12 cellular contexts compared by ENCODE assay signal in genomic region chr7:55439627-55440026, GRCh38.
DNase-seq lines count a peak whose midpoint lies in the region; ATAC-seq and TF ChIP-seq lines count a peak whose summit lies in the region.
"Had no signal": no experiment of that assay in that cellular context is flagged by ENCODE, and none has a peak within 500 bp of the region (broad histone marks: within the 10 kb centered on the region; RNA-seq: fewer than 3 reads in every experiment).

No MANE protein-coding gene starts in this region.

- no peak overlapping the region for H2BK120ac ChIP-seq in mesendoderm (ENCODE audit: low read depth, low read length)

- no peak for ATAC-seq in aorta (ENCODE audit: low FRiP score)
- ATAC-seq in GM18517 (IDR thresholded peaks at IDR 0.05; ENCODE audit: unreplicated experiment): no peak
- no peak for ATAC-seq in GM18907 (IDR thresholded peaks at IDR 0.05; ENCODE audit: unreplicated experiment)

- H3K27me3 ChIP-seq in H7 (ENCODE audit: control insufficient read depth, insufficient read depth, low read length) (no peaks in the 10 kb centered on the region), SK-N-SH (ENCODE audit: insufficient read depth) (no peaks in the 10 kb centered on the region), mesendoderm (ENCODE audit: insufficient read depth, low read length, poor library complexity) (no peaks in the 10 kb centered on the region), aorta (ENCODE audit: control insufficient read depth in 1 of 2, insufficient read depth in 2 of 2, low read length in 1 of 2) (no peaks in the 10 kb centered on the region)

- H3K4ac ChIP-seq in mesendoderm (ENCODE audit: low read depth, low read length): no peak overlapping the region

- H3K9ac ChIP-seq in SK-N-SH (no peak overlapping the region), mesendoderm (ENCODE audit: low read length) (no peak overlapping the region)

- H3K79me2 ChIP-seq in SK-N-SH (ENCODE audit: insufficient read depth): no peaks in the 10 kb centered on the region
- H3K79me2 ChIP-seq in mesendoderm (ENCODE audit: control insufficient read depth, insufficient read depth, low read length): no peaks in the 10 kb centered on the region

- peak; percentile 63 for DNase-seq in DMS 273 (lab: John Stamatoyannopoulos, UW; ENCODE audit: unreplicated experiment)
- DNase-seq in DMS 273 treated with DMSO at 0.1 percent for 48 hours (lab: John Stamatoyannopoulos, UW): no peak
- DNase-seq in H7: peak; percentile 36
- peak; percentile 72 for DNase-seq in SK-N-SH
- peak; percentile 49 for DNase-seq in mesendoderm
- no peak for DNase-seq in aorta
- DNase-seq: Kasumi-1; stimulated activated CD8-positive, alpha-beta memory T cell treated with anti-CD3 and anti-CD28 coated beads, Interleukin-4, amount 100 ng/mL, for 48 hours had no signal

- CTCF ChIA-PET in SK-N-SH (lab: Yijun Ruan, JAX): interaction anchor here (0.7 to 2.1 kb wide), 11 partner anchors 12 to 202 kb away, joined by 3 to 7 read pairs (median 4); no protein-coding TSS in a partner anchor

- H4K20me1 ChIP-seq in SK-N-SH (ENCODE audit: insufficient read depth): no peaks in the 10 kb centered on the region

- H3K79me1 ChIP-seq in mesendoderm (ENCODE audit: low read length): no peaks in the 10 kb centered on the region

- H3F3A ChIP-seq in SK-N-SH (replicated peaks; ENCODE audit: insufficient read depth): peaks cover 5% of the 10 kb centered on the region

- H3K27ac ChIP-seq in SK-N-SH (ENCODE audit: low read depth in 2 of 2, low read length in 1 of 2) (no peak overlapping the region; a peak in 1 of 4 replicates), mesendoderm (ENCODE audit: low read depth, low read length) (no peak overlapping the region), aorta (ENCODE audit: low read depth in 1 of 2, low read length in 2 of 2) (no peak overlapping the region)
- H3K27ac ChIP-seq: 22Rv1 had no signal

- no peak overlapping the region for H2BK5ac ChIP-seq in mesendoderm (ENCODE audit: low read length)

- no peak overlapping the region for H2BK15ac ChIP-seq in mesendoderm (replicated peaks; ENCODE audit: low read depth)

- no peak for TF ChIP-seq RAD21 in SK-N-SH (IDR thresholded peaks at IDR 0.05; ENCODE audit: low read length)

- H3K36me3 ChIP-seq in H7 (replicated peaks; ENCODE audit: control insufficient read depth, insufficient read depth, low read length): no peaks in the 10 kb centered on the region
- H3K36me3 ChIP-seq in SK-N-SH (replicated peaks in 1 of 2; ENCODE audit: control insufficient read depth in 1 of 2, insufficient read depth in 2 of 2, low read length in 1 of 2): no peaks in the 10 kb centered on the region
- no peaks in the 10 kb centered on the region for H3K36me3 ChIP-seq in mesendoderm (ENCODE audit: control insufficient read depth, insufficient read depth, low read length)
- no peaks in the 10 kb centered on the region for H3K36me3 ChIP-seq in aorta (ENCODE audit: control insufficient read depth in 1 of 2, insufficient read depth in 2 of 2, low read length in 1 of 2)

- H3K9me3 ChIP-seq in SK-N-SH: no peaks in the 10 kb centered on the region
- no peaks in the 10 kb centered on the region for H3K9me3 ChIP-seq in aorta (ENCODE audit: control insufficient read depth, low read length)

- peak overlapping the region; percentile 0; the same call in 1 of the 2 replicates for H2AFZ ChIP-seq in SK-N-SH (ENCODE audit: low read depth)

- no peak overlapping the region for H4K8ac ChIP-seq in mesendoderm (ENCODE audit: low read depth, low read length)

- 34% methylated on average over 10 of the region's 10 CpGs for WGBS in SK-N-SH (ENCODE audit: low lambda C conversion rate)
- no CpG with 5 or more reads among the region's 10 CpGs for WGBS in mesendoderm (ENCODE audit: extremely low coverage, insufficient coverage, low lambda C conversion rate)
- 72 to 75% methylated on average over 9 to 10 of the region's 10 CpGs for WGBS in aorta, 2 donors

- H3K4me3 ChIP-seq in H7 (ENCODE audit: insufficient read depth, low read depth, low read length): no peak overlapping the region
- peak overlapping the region in 1 of 2 experiments; percentile 2; a peak in 1 of 4 replicates for H3K4me3 ChIP-seq in SK-N-SH (ENCODE audit: low read depth in 2 of 2, low read length in 1 of 2)
- H3K4me3 ChIP-seq in mesendoderm (ENCODE audit: low read length): no peak overlapping the region
- no peak overlapping the region for H3K4me3 ChIP-seq in aorta (ENCODE audit: low read length in 2 of 2)
- H3K4me3 ChIP-seq: skin epidermis had no signal

- TF ChIP-seq EP300 in SK-N-SH (IDR thresholded peaks at IDR 0.05; ENCODE audit: borderline replicate concordance in 1 of 2, low read depth in 1 of 2, low read length in 1 of 2): peak in 1 of 2 experiments; percentile 33; a peak in 1 of 4 replicates

- no peaks in the 10 kb centered on the region for H3K9me2 ChIP-seq in SK-N-SH

- H3K4me2 ChIP-seq in SK-N-SH: peak overlapping the region; percentile 57
- H3K4me2 ChIP-seq in mesendoderm (ENCODE audit: low read length): no peak overlapping the region

- H3K56ac ChIP-seq in mesendoderm (ENCODE audit: low read length): no peak overlapping the region

- no peak overlapping the region for H4K5ac ChIP-seq in mesendoderm (ENCODE audit: low read length)

- peaks cover 16 to 42% of the 10 kb centered on the region in 2 experiments for H3K4me1 ChIP-seq in SK-N-SH (ENCODE audit: control insufficient read depth in 1 of 2, insufficient read depth in 2 of 2, low read depth in 1 of 2, low read length in 1 of 2)
- H3K4me1 ChIP-seq in mesendoderm (ENCODE audit: control insufficient read depth, low read depth, low read length): no peaks in the 10 kb centered on the region
- H3K4me1 ChIP-seq in aorta (ENCODE audit: control insufficient read depth in 1 of 2, insufficient read depth in 2 of 2, low read length in 2 of 2): no peaks in the 10 kb centered on the region

- H3K23ac ChIP-seq in mesendoderm (ENCODE audit: low read length): no peak overlapping the region

- intact Hi-C loops in aorta (cut with DNase I): loop anchor here in 1 of 2 donors (5.0 kb wide), 1 partner anchor 158 kb away; no protein-coding TSS in a partner anchor

- POLR2A ChIA-PET in SK-N-SH (lab: Yijun Ruan, JAX): interaction anchor here (1.1 to 1.3 kb wide), 2 partner anchors 12 to 74 kb away, joined by 3 to 9 read pairs; partner anchors contain the start of gene LANCL2

- no peak overlapping the region for H3K18ac ChIP-seq in mesendoderm (ENCODE audit: low read length)

- no peak for TF ChIP-seq CTCF in SK-N-SH (IDR thresholded peaks at IDR 0.05)

- H2AK5ac ChIP-seq in mesendoderm (ENCODE audit: low read length): no peak overlapping the region

TF ChIP-seq in SK-N-SH, 30 proteins besides CTCF, POLR2A, EP300 and RAD21:
- no peak for TF ChIP-seq IRF3 (IDR thresholded peaks at IDR 0.05; ENCODE audit: low read depth, low read length)
- TF ChIP-seq TCF12 (IDR thresholded peaks at IDR 0.05): peak; percentile 3; the same call in 1 of the 2 replicates

Comparison
In these comparisons a context has a peak if more than half of its experiments do, and no peak if none do; other contexts are left out.
1. DNase-seq: peak in DMS 273 (single experiment), H7 (single experiment), SK-N-SH (single experiment) and mesendoderm (single experiment); none in DMS 273 treated with DMSO at 0.1 percent for 48 hours (single experiment) and aorta (0 of 2).